Comparison of ENCODE assay signal across 13 cellular contexts in genomic region chr20:44583179-44583578, GRCh38. TPM values are rescaled to one million over a fixed set of nuclear protein-coding genes. Genes with fewer than 3 reads are reported as not detected.
DNase-seq lines count a peak whose midpoint lies in the region; ATAC-seq and TF ChIP-seq lines count a peak whose summit lies in the region.
"Had no signal": no experiment of that assay in that cellular context is flagged by ENCODE, and none has a peak within 500 bp of the region (broad histone marks: within the 10 kb centered on the region; RNA-seq: fewer than 3 reads in every experiment).

No MANE protein-coding gene starts in this region.

- H3K4me3 Mint-ChIP-seq in progenitor cell of endocrine pancreas (ENCODE audit: low read depth): no peak overlapping the region
- H3K4me3 Mint-ChIP-seq: activated naive CD8-positive, alpha-beta T cell had no signal

- H3K27ac Mint-ChIP-seq in progenitor cell of endocrine pancreas: no peak overlapping the region
- H3K27ac Mint-ChIP-seq: activated naive CD8-positive, alpha-beta T cell had no signal

- H3K4me1 ChIP-seq in adipocyte (ENCODE audit: control insufficient read depth, insufficient read depth, low read length): peaks cover 50% of the 10 kb centered on the region
- H3K4me1 ChIP-seq in liver (ENCODE audit: control insufficient read depth in 4 of 4, insufficient read depth in 4 of 4, low read length in 3 of 4): peaks cover 0 to 5% (median 1%) of the 10 kb centered on the region in 4 donors
- H3K4me1 ChIP-seq in smooth muscle cell (ENCODE audit: low read depth): peaks cover 20% of the 10 kb centered on the region
- peaks cover 6% of the 10 kb centered on the region for H3K4me1 ChIP-seq in foreskin keratinocyte

- TF ChIP-seq CTCF in GM12865 (IDR thresholded peaks at IDR 0.05; ENCODE audit: insufficient read depth, low read depth, low read length, missing control alignments) (no peak), liver (IDR thresholded peaks at IDR 0.05; ENCODE audit: low read depth, low read length, missing input control) (no peak), smooth muscle cell (IDR thresholded peaks at IDR 0.05; ENCODE audit: borderline replicate concordance, insufficient read depth, poor library complexity, severe bottlenecking) (no peak), progenitor cell of endocrine pancreas (IDR thresholded peaks at IDR 0.05; ENCODE audit: unreplicated experiment) (no peak), foreskin keratinocyte (conservative IDR thresholded peaks at IDR 0.05) (no peak)

- peaks cover 21% of the 10 kb centered on the region for H4K20me1 ChIP-seq in smooth muscle cell (ENCODE audit: low read depth)

- H3K9me3 ChIP-seq in adipocyte (ENCODE audit: control insufficient read depth, low read length): no peaks in the 10 kb centered on the region
- no peaks in the 10 kb centered on the region for H3K9me3 ChIP-seq in liver (ENCODE audit: control insufficient read depth in 4 of 4, low read length in 3 of 4)
- no peaks in the 10 kb centered on the region for H3K9me3 ChIP-seq in smooth muscle cell (replicated peaks; ENCODE audit: low read depth)

- H3K27me3 Mint-ChIP-seq in progenitor cell of endocrine pancreas: no peaks in the 10 kb centered on the region
- H3K27me3 Mint-ChIP-seq: activated naive CD8-positive, alpha-beta T cell had no signal

- H3K79me2 ChIP-seq in smooth muscle cell (ENCODE audit: low read depth): peaks cover 62% of the 10 kb centered on the region

- peak overlapping the region in 1 of 2 donors; percentile 14 for H3K27ac ChIP-seq in liver (ENCODE audit: low read depth in 1 of 2, low read length in 2 of 2)
- peak overlapping the region; percentile 87 for H3K27ac ChIP-seq in smooth muscle cell (ENCODE audit: low read depth)
- no peak overlapping the region for H3K27ac ChIP-seq in foreskin keratinocyte

- peak overlapping the region; percentile 84 for H3K4me2 ChIP-seq in smooth muscle cell

- peaks cover 3% of the 10 kb centered on the region for H3K9me3 Mint-ChIP-seq in progenitor cell of endocrine pancreas (ENCODE audit: low read depth)

- H3K4me1 Mint-ChIP-seq in progenitor cell of endocrine pancreas (ENCODE audit: low read depth): peaks cover 4% of the 10 kb centered on the region

- no peak for TF ChIP-seq RAD21 in liver (IDR thresholded peaks at IDR 0.05)

- H3K36me3 Mint-ChIP-seq in progenitor cell of endocrine pancreas (ENCODE audit: insufficient read depth): no peaks in the 10 kb centered on the region

- H3K36me3 ChIP-seq in adipocyte (ENCODE audit: control insufficient read depth, insufficient read depth, low read length, severe bottlenecking): no peaks in the 10 kb centered on the region
- no peaks in the 10 kb centered on the region for H3K36me3 ChIP-seq in liver (ENCODE audit: control insufficient read depth in 4 of 4, insufficient read depth in 3 of 4, low read depth in 1 of 4, low read length in 3 of 4)
- no peaks in the 10 kb centered on the region for H3K36me3 ChIP-seq in smooth muscle cell (ENCODE audit: low read depth)

- H3K27me3 ChIP-seq in adipocyte (replicated peaks; ENCODE audit: control insufficient read depth, insufficient read depth, low read length) (no peaks in the 10 kb centered on the region), liver (ENCODE audit: control insufficient read depth in 4 of 4, insufficient read depth in 4 of 4, low read length in 3 of 4) (no peaks in the 10 kb centered on the region), smooth muscle cell (ENCODE audit: low read depth) (no peaks in the 10 kb centered on the region), foreskin keratinocyte (no peaks in the 10 kb centered on the region)

- no peak for DNase-seq in GM12865 (ENCODE audit: low read depth)
- DNase-seq in adipocyte (ENCODE audit: low read depth): peak; percentile 36
- no peak for DNase-seq in smooth muscle cell (lab: John Stamatoyannopoulos, UW; ENCODE audit: unreplicated experiment)
- no peak for DNase-seq in COLO668 (lab: John Stamatoyannopoulos, UW; ENCODE audit: unreplicated experiment)
- no peak for DNase-seq in progenitor cell of endocrine pancreas (ENCODE audit: low spot score, unreplicated experiment)
- DNase-seq in NAMALWA (ENCODE audit: low spot score): no peak
- no peak for DNase-seq in foreskin keratinocyte
- DNase-seq: activated CD4-positive, alpha-beta T cell treated with anti-CD3 and anti-CD28 coated beads for 4 hours; GOT3; NCI-H1436 treated with DMSO at 0.1 percent for 48 hours; PC-3 had no signal

- no peak for ATAC-seq in foreskin keratinocyte
- ATAC-seq: PC-3 had no signal

- no peaks in the 10 kb centered on the region for H3F3A ChIP-seq in smooth muscle cell (ENCODE audit: low read depth)

- peak overlapping the region; percentile 86 for H3K9ac ChIP-seq in adipocyte (ENCODE audit: low read length)
- H3K9ac ChIP-seq in liver (ENCODE audit: low read depth in 1 of 2, low read length in 2 of 2): no peak overlapping the region
- H3K9ac ChIP-seq in smooth muscle cell (ENCODE audit: low read depth): peak overlapping the region; percentile 61

- H3K4me3 ChIP-seq in GM12865 (ENCODE audit: low read depth, low read length) (peak overlapping the region; percentile 43), adipocyte (ENCODE audit: low read length) (peak overlapping the region; percentile 86), liver (ENCODE audit: low read depth in 1 of 3, low read length in 3 of 3) (no peak overlapping the region), smooth muscle cell (peak overlapping the region; percentile 49)

- WGBS in liver: 76% methylated on average over 1 of the region's 1 CpG
- WGBS in smooth muscle cell (ENCODE audit: low lambda C conversion rate): 18% methylated on average over 1 of the region's 1 CpG

- H2AFZ ChIP-seq in smooth muscle cell (ENCODE audit: low read depth): no peak overlapping the region

TF ChIP-seq in liver, 16 proteins besides CTCF, POLR2A, EP300 and RAD21:
- TF ChIP-seq RXRA (IDR thresholded peaks at IDR 0.05): peak in 1 of 2 donors; percentile 15
- TF ChIP-seq HNF4G (IDR thresholded peaks at IDR 0.05): no peak
- no peak for TF ChIP-seq YY1 (IDR thresholded peaks at IDR 0.05)
- TF ChIP-seq HNF4A (conservative IDR thresholded peaks at IDR 0.05): no peak
- TF ChIP-seq FOXA2 (IDR thresholded peaks at IDR 0.05): no peak
- TF ChIP-seq GABPA (IDR thresholded peaks at IDR 0.05 in 1 of 2, conservative IDR thresholded peaks at IDR 0.05 in 1 of 2): no peak
- peak; percentile 31 for TF ChIP-seq NR2F2 (IDR thresholded peaks at IDR 0.05)

RNA-seq across cellular contexts. Expression of gene PKIG, which starts 0.8 kb away (rescaled TPM):
- 10 to 100 TPM; 10.6 to 23.1 TPM for total RNA-seq in liver
- polyA plus RNA-seq in liver: 10 to 100 TPM; 23.7 to 24.3 TPM
- 81.4 and 86.1 TPM in 2 replicates for total RNA-seq in smooth muscle cell
- polyA plus RNA-seq in smooth muscle cell: 67.5 and 68.9 TPM in 2 replicates
- total RNA-seq in progenitor cell of endocrine pancreas: 34.4 and 36.5 TPM in 2 replicates
- total RNA-seq in foreskin keratinocyte: 19.9 and 20.7 TPM in 2 replicates
- 23.5 and 25.4 TPM in 2 replicates for polyA plus RNA-seq in foreskin keratinocyte

Comparison
In these comparisons a context has a peak if more than half of its experiments do, and no peak if none do; other contexts are left out.
1. H3K4me3 ChIP-seq: peak in GM12865 (single experiment), adipocyte (single experiment) and smooth muscle cell (single experiment); none in liver (0 of 3).
2. H3K9ac ChIP-seq: peak in adipocyte (single experiment) and smooth muscle cell (single experiment); none in liver (0 of 2).